In genomic region chr4:118729287-118730286, GRCh38 we compare ENCODE assay signal across 17 cellular contexts. TPM values are rescaled to one million over a fixed set of nuclear protein-coding genes. Genes with fewer than 3 reads are reported as not detected.
DNase-seq lines count a peak whose midpoint lies in the region; ATAC-seq and TF ChIP-seq lines count a peak whose summit lies in the region.
"Had no signal": no experiment of that assay in that cellular context is flagged by ENCODE, and none has a peak within 500 bp of the region (broad histone marks: within the 10 kb centered on the region; RNA-seq: fewer than 3 reads in every experiment).

No MANE protein-coding gene starts in this region.

- no peaks in the 10 kb centered on the region for H3K9me3 ChIP-seq in smooth muscle cell (replicated peaks; ENCODE audit: low read depth)
- H3K9me3 ChIP-seq: BLaER1, psoas muscle had no signal

- H3K27ac Mint-ChIP-seq in activated naive CD8-positive, alpha-beta T cell: peak overlapping the region; percentile 31
- H3K27ac Mint-ChIP-seq in activated naive CD8-positive, alpha-beta T cell treated with anti-CD3 and anti-CD28 coated beads, Interleukin-2, amount 50 U/mL, for 24 hours: no peak overlapping the region
- peak overlapping the region; percentile 62 to 80 for H3K27ac Mint-ChIP-seq in T-cell
- H3K27ac Mint-ChIP-seq: stimulated activated effector memory CD8-positive, alpha-beta T cell treated with anti-CD3 and anti-CD28 coated beads, Interleukin-12 subunit alpha, Interleukin-12 subunit beta, amount 100 ng/mL, for 72 hours had no signal

- peaks cover 93% of the 10 kb centered on the region for H4K20me1 ChIP-seq in smooth muscle cell (ENCODE audit: low read depth)
- H4K20me1 ChIP-seq: BLaER1 had no signal

- peaks cover 18% of the 10 kb centered on the region for H3K4me1 Mint-ChIP-seq in activated naive CD8-positive, alpha-beta T cell (ENCODE audit: low read depth)
- H3K4me1 Mint-ChIP-seq in activated naive CD8-positive, alpha-beta T cell treated with anti-CD3 and anti-CD28 coated beads, Interleukin-2, amount 50 U/mL, for 24 hours: peaks cover 7% of the 10 kb centered on the region
- peaks cover 16 to 18% (median 17%) of the 10 kb centered on the region in 3 donors for H3K4me1 Mint-ChIP-seq in T-cell
- H3K4me1 Mint-ChIP-seq: stimulated activated effector memory CD8-positive, alpha-beta T cell treated with anti-CD3 and anti-CD28 coated beads, Interleukin-12 subunit alpha, Interleukin-12 subunit beta, amount 100 ng/mL, for 72 hours had no signal

- no peak overlapping the region for H3K4me3 ChIP-seq in smooth muscle cell
- H3K4me3 ChIP-seq: BLaER1, psoas muscle had no signal

- H3K9me3 Mint-ChIP-seq in activated naive CD8-positive, alpha-beta T cell (ENCODE audit: low read depth): no peaks in the 10 kb centered on the region
- H3K9me3 Mint-ChIP-seq in activated naive CD8-positive, alpha-beta T cell treated with anti-CD3 and anti-CD28 coated beads, Interleukin-2, amount 50 U/mL, for 24 hours: no peaks in the 10 kb centered on the region
- no peaks in the 10 kb centered on the region for H3K9me3 Mint-ChIP-seq in T-cell
- H3K9me3 Mint-ChIP-seq: stimulated activated effector memory CD8-positive, alpha-beta T cell treated with anti-CD3 and anti-CD28 coated beads, Interleukin-12 subunit alpha, Interleukin-12 subunit beta, amount 100 ng/mL, for 72 hours had no signal

- H3K36me3 Mint-ChIP-seq in activated naive CD8-positive, alpha-beta T cell: peaks cover 14% of the 10 kb centered on the region
- peaks cover 37% of the 10 kb centered on the region for H3K36me3 Mint-ChIP-seq in activated naive CD8-positive, alpha-beta T cell treated with anti-CD3 and anti-CD28 coated beads, Interleukin-2, amount 50 U/mL, for 24 hours (ENCODE audit: low read depth)
- peaks cover 56% of the 10 kb centered on the region for H3K36me3 Mint-ChIP-seq in T-cell

- ATAC-seq in activated naive CD8-positive, alpha-beta T cell treated with anti-CD3 and anti-CD28 coated beads, Interleukin-2, amount 50 U/mL, for 24 hours: no peak
- ATAC-seq in T-cell (replicated peaks in 1 of 4) (peak; percentile 58 to 99 (median 86)), HG03439 (IDR thresholded peaks at IDR 0.05; ENCODE audit: unreplicated experiment) (no peak), HG03460 (IDR thresholded peaks at IDR 0.05; ENCODE audit: unreplicated experiment) (no peak)
- ATAC-seq: foreskin keratinocyte; HCT116; psoas muscle; stimulated activated effector memory CD8-positive, alpha-beta T cell treated with anti-CD3 and anti-CD28 coated beads, Interleukin-12 subunit alpha, Interleukin-12 subunit beta, amount 100 ng/mL, for 72 hours had no signal

- no peak overlapping the region for H2AFZ ChIP-seq in smooth muscle cell (ENCODE audit: low read depth)

- H3K4me1 ChIP-seq in smooth muscle cell (ENCODE audit: low read depth): no peaks in the 10 kb centered on the region
- H3K4me1 ChIP-seq: BLaER1, psoas muscle had no signal

- no peaks in the 10 kb centered on the region for H3K27me3 ChIP-seq in smooth muscle cell (ENCODE audit: low read depth)
- H3K27me3 ChIP-seq: BLaER1, foreskin keratinocyte had no signal

- no peak for TF ChIP-seq CTCF in smooth muscle cell (IDR thresholded peaks at IDR 0.05; ENCODE audit: borderline replicate concordance, insufficient read depth, poor library complexity, severe bottlenecking)

- H3K4me2 ChIP-seq in smooth muscle cell: no peak overlapping the region
- H3K4me2 ChIP-seq: BLaER1 had no signal

- no peaks in the 10 kb centered on the region for H3K27me3 Mint-ChIP-seq in activated naive CD8-positive, alpha-beta T cell
- H3K27me3 Mint-ChIP-seq in activated naive CD8-positive, alpha-beta T cell treated with anti-CD3 and anti-CD28 coated beads, Interleukin-2, amount 50 U/mL, for 24 hours: no peaks in the 10 kb centered on the region
- no peaks in the 10 kb centered on the region for H3K27me3 Mint-ChIP-seq in T-cell

- peaks cover 26% of the 10 kb centered on the region for H3F3A ChIP-seq in smooth muscle cell (ENCODE audit: low read depth)

- H3K79me2 ChIP-seq in smooth muscle cell (ENCODE audit: low read depth): peaks cover 6% of the 10 kb centered on the region

- POLR2A ChIA-PET in T-cell (lab: Charles Lee): no interaction called here

- DNase-seq in activated naive CD8-positive, alpha-beta T cell treated with anti-CD3 and anti-CD28 coated beads, Interleukin-2, amount 50 U/mL, for 24 hours: no peak
- peak in 1 of 34 experiments; percentile 4 for DNase-seq in T-cell
- DNase-seq in epithelial cell of prostate (ENCODE audit: low read depth, low spot score): no peak
- DNase-seq in smooth muscle cell (lab: John Stamatoyannopoulos, UW; ENCODE audit: unreplicated experiment): no peak
- DNase-seq in NCI-H2081 treated with DMSO at 0.1 percent for 48 hours (lab: John Stamatoyannopoulos, UW): no peak
- DNase-seq: activated CD4-positive, alpha-beta T cell treated with anti-CD3 and anti-CD28 coated beads for 4 hours; activated effector memory CD4-positive, alpha-beta T cell treated with Interleukin-2 at 50 U/mL for 16 hours; foreskin keratinocyte; NCI-H2227 treated with DMSO at 0.1 percent for 48 hours; psoas muscle; stimulated activated CD4-positive, alpha-beta T cell treated with anti-CD3 and anti-CD28 coated beads, Interleukin-2, amount 100 ng/mL, for 48 hours had no signal

- peaks cover 53% of the 10 kb centered on the region for H3K36me3 ChIP-seq in smooth muscle cell (ENCODE audit: low read depth)

- CTCF ChIA-PET in T-cell (lab: Charles Lee): interaction anchor here (0.7 to 1.4 kb wide), 2 partner anchors 12 to 47 kb away, joined by 3 read pairs; no protein-coding TSS in a partner anchor

- no peak overlapping the region for H3K9ac ChIP-seq in smooth muscle cell (ENCODE audit: low read depth)
- H3K9ac ChIP-seq: BLaER1 had no signal

- H3K27ac ChIP-seq in epithelial cell of prostate (peak overlapping the region; percentile 49), smooth muscle cell (ENCODE audit: low read depth) (peak overlapping the region; percentile 4)
- H3K27ac ChIP-seq: BLaER1, foreskin keratinocyte, psoas muscle had no signal

- H3K4me3 Mint-ChIP-seq in activated naive CD8-positive, alpha-beta T cell: peak overlapping the region; percentile 24
- H3K4me3 Mint-ChIP-seq in activated naive CD8-positive, alpha-beta T cell treated with anti-CD3 and anti-CD28 coated beads, Interleukin-2, amount 50 U/mL, for 24 hours: no peak overlapping the region
- H3K4me3 Mint-ChIP-seq in T-cell: peak overlapping the region in 1 of 3 donors; percentile 18
- H3K4me3 Mint-ChIP-seq: stimulated activated effector memory CD8-positive, alpha-beta T cell treated with anti-CD3 and anti-CD28 coated beads, Interleukin-12 subunit alpha, Interleukin-12 subunit beta, amount 100 ng/mL, for 72 hours had no signal

- 93% methylated on average over 6 of the region's 6 CpGs for WGBS in smooth muscle cell (ENCODE audit: low lambda C conversion rate)

RNA-seq across cellular contexts. Expression of gene METTL14, which starts 44.4 kb away (rescaled TPM):
- total RNA-seq in T-cell (10 to 100 TPM; 39.4 to 53.8 (median 48.9) TPM), smooth muscle cell (22.4 and 38.9 TPM in 2 replicates)
- polyA plus RNA-seq in smooth muscle cell: 25.7 and 31.8 TPM in 2 replicates

Comparison
In these comparisons a context has a peak if more than half of its experiments do, and no peak if none do; other contexts are left out.
1. ATAC-seq: peak in T-cell (4 of 4); none in activated naive CD8-positive, alpha-beta T cell treated with anti-CD3 and anti-CD28 coated beads, Interleukin-2, amount 50 U/mL, for 24 hours (single experiment), HG03439 (single experiment) and HG03460 (single experiment).